ENCODE assay signal across 17 cellular contexts in genomic region chr6:129184324-129184723, GRCh38.
A peak's percentile ranks its signal among the peaks of the same experiment; 100 is the strongest.
DNase-seq lines count a peak whose midpoint lies in the region; ATAC-seq and TF ChIP-seq lines count a peak whose summit lies in the region.
"Had no signal": no experiment of that assay in that cellular context is flagged by ENCODE, and none has a peak within 500 bp of the region (broad histone marks: within the 10 kb centered on the region; RNA-seq: fewer than 3 reads in every experiment).

No MANE protein-coding gene starts in this region.

- no peaks in the 10 kb centered on the region for H3K79me1 ChIP-seq in H9 (ENCODE audit: insufficient read depth, low read depth, low read length, poor library complexity, severe bottlenecking)

- no peak overlapping the region for H4K91ac ChIP-seq in H9 (ENCODE audit: insufficient read length, low read depth, low read length)

- POLR2A ChIA-PET in Panc1 (lab: Charles Lee) = no interaction called here

- H3K4me2 ChIP-seq in H9 (ENCODE audit: insufficient read depth, insufficient read length, low read length) (no peak overlapping the region), osteoblast (ENCODE audit: insufficient read depth, low read length) (no peak overlapping the region)

- intact Hi-C loops in Panc1 (cut with micrococcal nuclease; ENCODE audit: unreplicated experiment) = no loop called here
- intact Hi-C loops in activated T-helper 1 cell treated with anti-CD3 and anti-CD28 coated beads, Interleukin-12 subunit alpha, Interleukin-12 subunit beta, Interleukin-2, Interleukin-4 antibody, amounts not matched to agents 30 ng/mL and 10 ng/mL and 1 ng/mL, durations not matched to agents 14 hours and 24 hours and 36 hours (cut with micrococcal nuclease) = no loop called here

- H3K23ac ChIP-seq in H9 (ENCODE audit: insufficient read length, low read depth, low read length) = no peak overlapping the region

- H2BK15ac ChIP-seq in H9 (ENCODE audit: low read depth, low read length) = no peak overlapping the region

- H3K27me3 Mint-ChIP-seq in H9 (ENCODE audit: low read depth) = no peaks in the 10 kb centered on the region
- H3K27me3 Mint-ChIP-seq in activated T-helper 1 cell treated with anti-CD3 and anti-CD28 coated beads, Interleukin-12 subunit alpha, Interleukin-12 subunit beta, Interleukin-2, Interleukin-4 antibody, amounts not matched to agents 30 ng/mL and 10 ng/mL and 1 ng/mL, durations not matched to agents 14 hours and 24 hours and 36 hours (ENCODE audit: insufficient read depth) = no peaks in the 10 kb centered on the region

- H4K20me1 ChIP-seq in H9 (ENCODE audit: control insufficient read depth, insufficient read depth, insufficient read length) (no peaks in the 10 kb centered on the region), osteoblast (ENCODE audit: insufficient read depth, low read length) (no peaks in the 10 kb centered on the region)

- WGBS in H9 (ENCODE audit: extremely low coverage, insufficient read length, low lambda C conversion rate) = no CpG with 5 or more reads among the region's 3 CpGs

- no peaks in the 10 kb centered on the region for H3K4me1 ChIP-seq in H9 (ENCODE audit: insufficient read depth, low read length)
- H3K4me1 ChIP-seq in Panc1 (ENCODE audit: control insufficient read depth, insufficient read depth, low read length) = no peaks in the 10 kb centered on the region
- peaks cover 0 to 20% of the 10 kb centered on the region in 2 donors for H3K4me1 ChIP-seq in right atrium auricular region
- H3K4me1 ChIP-seq in osteoblast (ENCODE audit: insufficient read depth, low read length) = peaks cover 27% of the 10 kb centered on the region

- H3K23me2 ChIP-seq in H9 (ENCODE audit: insufficient read length, low read depth, low read length, poor library complexity, severe bottlenecking) = no peaks in the 10 kb centered on the region

- DNase-seq in H9 (no peak), Panc1 (ENCODE audit: low read depth, low spot score) (no peak), right atrium auricular region (ENCODE audit: low spot score) (no peak), osteoblast (ENCODE audit: insufficient read length, low spot score, missing footprints) (no peak), NCI-H187 treated with DMSO at 0.1 percent for 48 hours (lab: John Stamatoyannopoulos, UW) (no peak), NCI-H146 (lab: John Stamatoyannopoulos, UW) (no peak)
- DNase-seq in activated T-helper 1 cell treated with anti-CD3 and anti-CD28 coated beads, Interleukin-12 subunit alpha, Interleukin-12 subunit beta, Interleukin-2, Interleukin-4 antibody, amounts not matched to agents 30 ng/mL and 10 ng/mL and 1 ng/mL, durations not matched to agents 14 hours and 24 hours and 36 hours (ENCODE audit: low spot score) = no peak
- DNase-seq: Caco-2; CD4-positive, CD25-positive, alpha-beta regulatory T cell; DMS153; NCI-H1930; NCI-H2171; NCI-H774; SHP77 had no signal

- H2AK5ac ChIP-seq in H9 (ENCODE audit: insufficient read length, low read length) = no peak overlapping the region

- no peak overlapping the region for H3K56ac ChIP-seq in H9 (ENCODE audit: insufficient read length, low read depth, low read length)

- H2BK120ac ChIP-seq in H9 (ENCODE audit: low read depth, low read length, poor library complexity, severe bottlenecking) = no peak overlapping the region

- H3K9me3 Mint-ChIP-seq in H9 = no peaks in the 10 kb centered on the region
- no peaks in the 10 kb centered on the region for H3K9me3 Mint-ChIP-seq in activated T-helper 1 cell treated with anti-CD3 and anti-CD28 coated beads, Interleukin-12 subunit alpha, Interleukin-12 subunit beta, Interleukin-2, Interleukin-4 antibody, amounts not matched to agents 30 ng/mL and 10 ng/mL and 1 ng/mL, durations not matched to agents 14 hours and 24 hours and 36 hours

- in situ Hi-C loops in Panc1 (cut with HindIII; ENCODE audit: low pct_unique_long_range_greater_than_20kb, low sequenced_read_pairs) = no loop called here

- BruUV-seq in Panc1 (replicated peaks; lab: Mats Ljungman, UMichigan) = no TSS peak

- H2BK20ac ChIP-seq in H9 (ENCODE audit: low read depth, low read length, poor library complexity, severe bottlenecking) = no peak overlapping the region

- CTCF ChIA-PET in Panc1 (lab: Charles Lee) = no interaction called here

- H3K14ac ChIP-seq in H9 (ENCODE audit: insufficient read depth, low read length) = no peak overlapping the region

- H4K8ac ChIP-seq in H9 (replicated peaks; ENCODE audit: insufficient read length, low read depth, low read length) = no peak overlapping the region

- no peak overlapping the region for H3K4me3 Mint-ChIP-seq in H9
- no peak overlapping the region for H3K4me3 Mint-ChIP-seq in activated T-helper 1 cell treated with anti-CD3 and anti-CD28 coated beads, Interleukin-12 subunit alpha, Interleukin-12 subunit beta, Interleukin-2, Interleukin-4 antibody, amounts not matched to agents 30 ng/mL and 10 ng/mL and 1 ng/mL, durations not matched to agents 14 hours and 24 hours and 36 hours
- H3K4me3 Mint-ChIP-seq: CD4-positive, CD25-positive, alpha-beta regulatory T cell had no signal

- H2AFZ ChIP-seq in H9 (ENCODE audit: low read length) (no peak overlapping the region), osteoblast (ENCODE audit: low read length) (peak overlapping the region; percentile 38)

- H3K4me1 Mint-ChIP-seq in H9 = peaks cover 0 to 5% of the 10 kb centered on the region in 2 experiments; a peak in 2 of 4 replicates
- no peaks in the 10 kb centered on the region for H3K4me1 Mint-ChIP-seq in activated T-helper 1 cell treated with anti-CD3 and anti-CD28 coated beads, Interleukin-12 subunit alpha, Interleukin-12 subunit beta, Interleukin-2, Interleukin-4 antibody, amounts not matched to agents 30 ng/mL and 10 ng/mL and 1 ng/mL, durations not matched to agents 14 hours and 24 hours and 36 hours (ENCODE audit: low read depth)
- H3K4me1 Mint-ChIP-seq: CD4-positive, CD25-positive, alpha-beta regulatory T cell had no signal

- H3K27ac ChIP-seq in H9 (ENCODE audit: insufficient read length, low read depth, low read length) (no peak overlapping the region), Panc1 (ENCODE audit: low read length) (peak overlapping the region; percentile 23; the same call in 1 of the 2 replicates), right atrium auricular region (peak overlapping the region; percentile 43 to 52), osteoblast (ENCODE audit: low read depth, low read length) (peak overlapping the region; percentile 50)

- no peak overlapping the region for H3K18ac ChIP-seq in H9 (ENCODE audit: insufficient read length, low read depth, low read length)

- ATAC-seq in Panc1 (no peak), HG02798 (IDR thresholded peaks at IDR 0.05; ENCODE audit: poor library complexity, unreplicated experiment) (no peak)
- ATAC-seq: K562, SK-N-SH treated with all-trans-retinoic acid at 6 μM for 48 hours had no signal

- H2BK5ac ChIP-seq in H9 (ENCODE audit: insufficient read length, low read length) = no peak overlapping the region

- H3K36me3 Mint-ChIP-seq in H9 (ENCODE audit: insufficient read depth in 1 of 3, low read depth in 3 of 3) = no peaks in the 10 kb centered on the region
- H3K36me3 Mint-ChIP-seq in activated T-helper 1 cell treated with anti-CD3 and anti-CD28 coated beads, Interleukin-12 subunit alpha, Interleukin-12 subunit beta, Interleukin-2, Interleukin-4 antibody, amounts not matched to agents 30 ng/mL and 10 ng/mL and 1 ng/mL, durations not matched to agents 14 hours and 24 hours and 36 hours (ENCODE audit: low read depth) = no peaks in the 10 kb centered on the region
- H3K36me3 Mint-ChIP-seq: CD4-positive, CD25-positive, alpha-beta regulatory T cell had no signal

- H3K9ac ChIP-seq in H9 (ENCODE audit: extremely low read depth, insufficient read length, low read length) = no peak overlapping the region

- H3K4me3 ChIP-seq in Panc1 (ENCODE audit: low read depth in 2 of 2, low read length in 2 of 2) (no peak overlapping the region), right atrium auricular region (no peak overlapping the region), osteoblast (ENCODE audit: insufficient read depth, low read length) (no peak overlapping the region)
- H3K4me3 ChIP-seq: K562 had no signal

- no peaks in the 10 kb centered on the region for H3K9me3 ChIP-seq in H9 (ENCODE audit: control insufficient read depth, low read depth, low read length)
- H3K9me3 ChIP-seq in Panc1 (ENCODE audit: control insufficient read depth, insufficient read depth, low read depth, low read length) = no peaks in the 10 kb centered on the region
- H3K9me3 ChIP-seq in right atrium auricular region = no peaks in the 10 kb centered on the region
- H3K9me3 ChIP-seq in osteoblast (ENCODE audit: low read depth, low read length) = no peaks in the 10 kb centered on the region
- H3K9me3 ChIP-seq: Caco-2 had no signal

- peak overlapping the region; percentile 17 for H3T11ph ChIP-seq in H9 (ENCODE audit: low read length)

- H3K27me3 ChIP-seq in H9 (ENCODE audit: insufficient read depth, low read length) (no peaks in the 10 kb centered on the region), Panc1 (ENCODE audit: control insufficient read depth, insufficient read depth, low read length) (no peaks in the 10 kb centered on the region), right atrium auricular region (no peaks in the 10 kb centered on the region), osteoblast (ENCODE audit: insufficient read depth, low read length) (no peaks in the 10 kb centered on the region)

- H4K5ac ChIP-seq in H9 (ENCODE audit: insufficient read length, low read depth, low read length) = no peak overlapping the region

- no peak overlapping the region for H3K4ac ChIP-seq in H9 (ENCODE audit: low read depth, low read length)

- no peak for TF ChIP-seq CTCF in H9 (conservative IDR thresholded peaks at IDR 0.05)
- TF ChIP-seq CTCF in Panc1 (IDR thresholded peaks at IDR 0.05) = no peak
- no peak for TF ChIP-seq CTCF in right atrium auricular region (IDR thresholded peaks at IDR 0.05)
- no peak for TF ChIP-seq CTCF in osteoblast (IDR thresholded peaks at IDR 0.05; ENCODE audit: extremely low read depth, low read depth, low read length)

- H3K27ac Mint-ChIP-seq in H9 = no peak overlapping the region
- no peak overlapping the region for H3K27ac Mint-ChIP-seq in activated T-helper 1 cell treated with anti-CD3 and anti-CD28 coated beads, Interleukin-12 subunit alpha, Interleukin-12 subunit beta, Interleukin-2, Interleukin-4 antibody, amounts not matched to agents 30 ng/mL and 10 ng/mL and 1 ng/mL, durations not matched to agents 14 hours and 24 hours and 36 hours
- H3K27ac Mint-ChIP-seq: CD4-positive, CD25-positive, alpha-beta regulatory T cell had no signal

- H3K79me2 ChIP-seq in H9 (ENCODE audit: insufficient read depth, low read length) = no peaks in the 10 kb centered on the region
- no peaks in the 10 kb centered on the region for H3K79me2 ChIP-seq in osteoblast (ENCODE audit: insufficient read depth, low read length)

- no peaks in the 10 kb centered on the region; the same call in 1 of the 2 replicates for H3K36me3 ChIP-seq in Panc1 (ENCODE audit: control insufficient read depth, insufficient read depth, low read length)
- no peaks in the 10 kb centered on the region for H3K36me3 ChIP-seq in right atrium auricular region
- no peaks in the 10 kb centered on the region for H3K36me3 ChIP-seq in osteoblast (ENCODE audit: insufficient read depth, low read length)

- no peak overlapping the region for H2BK12ac ChIP-seq in H9 (ENCODE audit: insufficient read length, low read depth, low read length)
